In the genomic region with DNA sequence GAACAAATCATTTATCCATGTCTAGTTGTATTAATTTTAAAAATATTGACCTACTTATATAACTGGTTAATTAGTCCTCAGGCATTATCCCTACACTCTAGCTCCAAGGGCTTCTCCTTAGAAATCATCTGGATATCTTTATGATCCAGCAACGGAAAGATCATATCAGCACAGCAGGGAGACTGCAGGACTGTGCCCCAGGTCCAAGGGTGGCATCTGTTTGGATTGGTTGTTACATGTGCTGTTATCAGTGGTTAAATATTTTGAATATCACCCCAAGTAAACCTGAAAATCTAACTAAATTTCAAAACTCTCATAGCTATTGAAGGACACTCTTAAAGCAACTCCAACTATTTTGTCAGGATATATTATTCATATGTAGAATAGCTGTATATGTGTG, we compare ENCODE assay signal across 14 cellular contexts.
DNase-seq lines count a peak whose midpoint lies in the region; ATAC-seq and TF ChIP-seq lines count a peak whose summit lies in the region.
"Had no signal": no experiment of that assay in that cellular context is flagged by ENCODE, and none has a peak within 500 bp of the region (broad histone marks: within the 10 kb centered on the region; RNA-seq: fewer than 3 reads in every experiment).

No MANE protein-coding gene starts in this region.

- peak overlapping the region; percentile 32 for H3K27ac Mint-ChIP-seq in osteocyte (ENCODE audit: unreplicated experiment)
- H3K27ac Mint-ChIP-seq: B cell; CD8-positive, alpha-beta T cell; H9 had no signal

- H3K27me3 ChIP-seq in SJCRH30 (no peaks in the 10 kb centered on the region), hepatocyte (no peaks in the 10 kb centered on the region), upper lobe of left lung (no peaks in the 10 kb centered on the region)
- H3K27me3 ChIP-seq: BLaER1 treated with 17β-estradiol and CSF1 and Interleukin-3, amounts not matched to agents 10 nM and 100 nM had no signal

- no peaks in the 10 kb centered on the region for H3K9me2 ChIP-seq in hepatocyte (replicated peaks; ENCODE audit: insufficient read depth)

- TF ChIP-seq CTCF in hepatocyte (IDR thresholded peaks at IDR 0.05; ENCODE audit: poor library complexity) (no peak), osteocyte (IDR thresholded peaks at IDR 0.05) (no peak), upper lobe of left lung (IDR thresholded peaks at IDR 0.05) (no peak)

- no peak for TF ChIP-seq POLR2A in upper lobe of left lung (IDR thresholded peaks at IDR 0.05)

- no peaks in the 10 kb centered on the region for H3K36me3 ChIP-seq in SJCRH30
- no peaks in the 10 kb centered on the region for H3K36me3 ChIP-seq in hepatocyte (replicated peaks; ENCODE audit: insufficient read depth, low read depth)
- H3K36me3 ChIP-seq in upper lobe of left lung, result no peaks in the 10 kb centered on the region
- H3K36me3 ChIP-seq: BLaER1 treated with 17β-estradiol and CSF1 and Interleukin-3, amounts not matched to agents 10 nM and 100 nM had no signal

- H4K20me1 ChIP-seq in hepatocyte (ENCODE audit: insufficient read depth, poor library complexity, severe bottlenecking), result no peaks in the 10 kb centered on the region
- H4K20me1 ChIP-seq: BLaER1 treated with 17β-estradiol and CSF1 and Interleukin-3, amounts not matched to agents 10 nM and 100 nM had no signal

- H3K4me3 Mint-ChIP-seq in osteocyte (ENCODE audit: unreplicated experiment), result no peak overlapping the region
- H3K4me3 Mint-ChIP-seq: B cell; CD8-positive, alpha-beta T cell; H9 had no signal

- H3K36me3 Mint-ChIP-seq in osteocyte (ENCODE audit: unreplicated experiment), result peaks cover 8% of the 10 kb centered on the region
- H3K36me3 Mint-ChIP-seq: CD8-positive, alpha-beta T cell had no signal

- TF ChIP-seq EP300 in upper lobe of left lung (IDR thresholded peaks at IDR 0.05), result no peak

- H3K4me3 ChIP-seq in SJCRH30, result no peak overlapping the region
- H3K4me3 ChIP-seq in hepatocyte, result no peak overlapping the region
- no peak overlapping the region for H3K4me3 ChIP-seq in upper lobe of left lung
- H3K4me3 ChIP-seq: BLaER1 treated with 17β-estradiol and CSF1 and Interleukin-3, amounts not matched to agents 10 nM and 100 nM had no signal

- peaks cover 14% of the 10 kb centered on the region for H3K4me1 ChIP-seq in SJCRH30
- H3K4me1 ChIP-seq in hepatocyte (ENCODE audit: insufficient read depth), result no peaks in the 10 kb centered on the region
- H3K4me1 ChIP-seq in upper lobe of left lung, result no peaks in the 10 kb centered on the region

- no peak for ATAC-seq in upper lobe of left lung (ENCODE audit: low FRiP score in 2 of 2)
- ATAC-seq: CD8-positive, alpha-beta T cell had no signal

- peak overlapping the region; percentile 34; the same call in 1 of the 2 replicates for H3K27ac ChIP-seq in SJCRH30
- H3K27ac ChIP-seq in hepatocyte, result no peak overlapping the region
- no peak overlapping the region for H3K27ac ChIP-seq in upper lobe of left lung
- H3K27ac ChIP-seq: BLaER1 treated with 17β-estradiol and CSF1 and Interleukin-3, amounts not matched to agents 10 nM and 100 nM; HL-60 had no signal

- H3K4me2 ChIP-seq in hepatocyte, result no peak overlapping the region
- H3K4me2 ChIP-seq: BLaER1 treated with 17β-estradiol and CSF1 and Interleukin-3, amounts not matched to agents 10 nM and 100 nM had no signal

- DNase-seq in DMS 273 treated with DMSO at 0.1 percent for 48 hours (lab: John Stamatoyannopoulos, UW) (peak; percentile 27), SJCRH30 (no peak), hepatocyte (ENCODE audit: low spot score) (peak; percentile 14), osteocyte (ENCODE audit: extremely low spot score, unreplicated experiment) (no peak), NCI-H2227 (lab: John Stamatoyannopoulos, UW; ENCODE audit: unreplicated experiment) (no peak), T-helper 9 cell (no peak), upper lobe of left lung (no peak)
- DNase-seq: Calu3; CD8-positive, alpha-beta T cell; H9; IMR-90 had no signal

- no peaks in the 10 kb centered on the region for H3K9me3 ChIP-seq in SJCRH30 (replicated peaks)
- H3K9me3 ChIP-seq in hepatocyte (ENCODE audit: low read depth), result no peaks in the 10 kb centered on the region
- H3K9me3 ChIP-seq in upper lobe of left lung, result no peaks in the 10 kb centered on the region
- H3K9me3 ChIP-seq: BLaER1 treated with 17β-estradiol and CSF1 and Interleukin-3, amounts not matched to agents 10 nM and 100 nM had no signal

- H3K27me3 Mint-ChIP-seq in osteocyte (ENCODE audit: unreplicated experiment), result no peaks in the 10 kb centered on the region
- H3K27me3 Mint-ChIP-seq: B cell had no signal

- no peaks in the 10 kb centered on the region for H3K79me2 ChIP-seq in hepatocyte

- H2AFZ ChIP-seq in hepatocyte, result no peak overlapping the region

- H3K4me1 Mint-ChIP-seq in osteocyte (ENCODE audit: unreplicated experiment), result peaks cover 29% of the 10 kb centered on the region
- H3K4me1 Mint-ChIP-seq: B cell, H9 had no signal

- WGBS in hepatocyte (ENCODE audit: low lambda C conversion rate, missing lambda C conversion rate), result 21% methylated on average over 1 of the region's 1 CpG
- WGBS in upper lobe of left lung, 2 donors, result 86 to 90% methylated on average over 1 of the region's 1 CpG

- H3K9me3 Mint-ChIP-seq in osteocyte (ENCODE audit: unreplicated experiment), result no peaks in the 10 kb centered on the region
- H3K9me3 Mint-ChIP-seq: CD8-positive, alpha-beta T cell; H9 had no signal

Comparison
In these comparisons a context has a peak if more than half of its experiments do, and no peak if none do; other contexts are left out.
1. DNase-seq: peak in DMS 273 treated with DMSO at 0.1 percent for 48 hours (single experiment) and hepatocyte (single experiment); none in SJCRH30 (0 of 2), osteocyte (single experiment), NCI-H2227 (single experiment), T-helper 9 cell (single experiment) and upper lobe of left lung (0 of 2).